Comparison of ENCODE assay signal across 13 cellular contexts in the genomic region with DNA sequence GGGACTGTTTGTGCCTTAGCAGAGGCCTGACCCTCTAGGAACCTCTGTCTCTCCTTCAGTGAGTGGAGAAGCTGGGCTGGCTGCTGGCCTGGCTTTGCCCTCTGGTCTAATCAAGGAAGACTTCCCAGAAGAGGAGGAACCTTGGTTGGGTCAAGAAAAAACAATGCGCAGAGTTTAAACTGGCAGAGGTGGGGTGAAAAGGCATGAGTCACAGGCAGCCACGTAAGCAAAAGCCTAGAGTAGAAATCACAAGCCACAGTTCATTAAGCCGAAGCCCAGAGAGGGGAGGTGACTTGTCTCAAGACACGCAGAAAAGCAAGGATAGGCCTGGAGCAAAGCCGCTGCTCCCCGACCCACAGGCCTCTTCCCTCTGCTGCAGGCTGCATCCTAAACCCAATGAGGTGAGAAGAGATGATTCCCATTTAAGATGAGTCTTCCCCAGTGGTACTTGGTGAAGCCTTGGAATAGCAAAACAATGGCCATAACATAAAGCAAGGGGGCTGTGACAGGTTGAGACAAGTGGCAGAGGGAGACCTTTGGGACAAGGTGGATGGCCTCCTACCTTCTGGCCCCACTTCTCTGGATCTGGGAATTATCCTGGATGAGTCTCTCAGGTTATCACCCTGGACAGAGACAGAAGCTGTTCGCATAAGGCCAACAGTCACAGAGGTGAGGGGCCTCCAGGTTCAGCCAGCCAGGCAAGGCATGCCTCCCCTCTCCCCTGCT. TPM values are rescaled to one million over a fixed set of nuclear protein-coding genes. Genes with fewer than 3 reads are reported as not detected.
DNase-seq lines count a peak whose midpoint lies in the region; ATAC-seq and TF ChIP-seq lines count a peak whose summit lies in the region.
"Had no signal": no experiment of that assay in that cellular context is flagged by ENCODE, and none has a peak within 500 bp of the region (broad histone marks: within the 10 kb centered on the region; RNA-seq: fewer than 3 reads in every experiment).

No MANE protein-coding gene starts in this region.

- H3K27ac Mint-ChIP-seq in HFFc6 (peak overlapping the region; percentile 63; the same call in 1 of the 2 replicates), osteocyte (ENCODE audit: unreplicated experiment) (no peak overlapping the region)
- H3K27ac Mint-ChIP-seq in stimulated activated effector memory CD8-positive, alpha-beta T cell treated with anti-CD3 and anti-CD28 coated beads, Interleukin-12 subunit alpha, Interleukin-12 subunit beta, amount 100 ng/mL, for 72 hours: no peak overlapping the region
- H3K27ac Mint-ChIP-seq: CD4-positive, alpha-beta T cell; effector memory CD8-positive, alpha-beta T cell had no signal

- H3K36me3 Mint-ChIP-seq in HFFc6 (ENCODE audit: low read depth) (no peaks in the 10 kb centered on the region), osteocyte (ENCODE audit: unreplicated experiment) (no peaks in the 10 kb centered on the region)
- H3K36me3 Mint-ChIP-seq in stimulated activated effector memory CD8-positive, alpha-beta T cell treated with anti-CD3 and anti-CD28 coated beads, Interleukin-12 subunit alpha, Interleukin-12 subunit beta, amount 100 ng/mL, for 72 hours: no peaks in the 10 kb centered on the region

- no peak for ATAC-seq in stimulated activated effector memory CD8-positive, alpha-beta T cell treated with anti-CD3 and anti-CD28 coated beads, Interleukin-12 subunit alpha, Interleukin-12 subunit beta, amount 100 ng/mL, for 72 hours
- ATAC-seq: effector memory CD8-positive, alpha-beta T cell; left ventricle myocardium superior had no signal

- no peaks in the 10 kb centered on the region for H3K9me3 Mint-ChIP-seq in HFFc6
- no peaks in the 10 kb centered on the region for H3K9me3 Mint-ChIP-seq in osteocyte (ENCODE audit: unreplicated experiment)
- H3K9me3 Mint-ChIP-seq in stimulated activated effector memory CD8-positive, alpha-beta T cell treated with anti-CD3 and anti-CD28 coated beads, Interleukin-12 subunit alpha, Interleukin-12 subunit beta, amount 100 ng/mL, for 72 hours: no peaks in the 10 kb centered on the region
- H3K9me3 Mint-ChIP-seq: CD4-positive, alpha-beta T cell; effector memory CD8-positive, alpha-beta T cell had no signal

- H3K4me3 Mint-ChIP-seq in HFFc6: no peak overlapping the region
- no peak overlapping the region for H3K4me3 Mint-ChIP-seq in osteocyte (ENCODE audit: unreplicated experiment)
- H3K4me3 Mint-ChIP-seq in stimulated activated effector memory CD8-positive, alpha-beta T cell treated with anti-CD3 and anti-CD28 coated beads, Interleukin-12 subunit alpha, Interleukin-12 subunit beta, amount 100 ng/mL, for 72 hours: no peak overlapping the region
- H3K4me3 Mint-ChIP-seq: CD4-positive, alpha-beta T cell; effector memory CD8-positive, alpha-beta T cell had no signal

- H3K4me1 Mint-ChIP-seq in HFFc6 (ENCODE audit: low read depth) (peaks cover 40% of the 10 kb centered on the region), osteocyte (ENCODE audit: unreplicated experiment) (peaks cover 12% of the 10 kb centered on the region)
- H3K4me1 Mint-ChIP-seq in stimulated activated effector memory CD8-positive, alpha-beta T cell treated with anti-CD3 and anti-CD28 coated beads, Interleukin-12 subunit alpha, Interleukin-12 subunit beta, amount 100 ng/mL, for 72 hours: peaks cover 14% of the 10 kb centered on the region

- TF ChIP-seq CTCF in HFFc6 (IDR thresholded peaks at IDR 0.05) (no peak), osteocyte (IDR thresholded peaks at IDR 0.05) (no peak)

- H3K27me3 Mint-ChIP-seq in HFFc6 (ENCODE audit: insufficient read depth) (peaks cover 16% of the 10 kb centered on the region), osteocyte (ENCODE audit: unreplicated experiment) (peaks cover 5% of the 10 kb centered on the region)

- TF ChIP-seq POLR2A in erythroblast (IDR thresholded peaks at IDR 0.05; ENCODE audit: low read length): peak; percentile 76

- DNase-seq in HFFc6 (no peak), RKO (ENCODE audit: low spot score) (peak; percentile 68), erythroblast (lab: John Stamatoyannopoulos, UW) (peak; percentile 90 to 93), osteocyte (ENCODE audit: extremely low spot score, unreplicated experiment) (peak; percentile 67), NCI-H146 (lab: John Stamatoyannopoulos, UW) (no peak)
- DNase-seq in stimulated activated naive CD4-positive, alpha-beta T cell (lab: John Stamatoyannopoulos, UW): no peak
- no peak for DNase-seq in stimulated activated effector memory CD8-positive, alpha-beta T cell treated with anti-CD3 and anti-CD28 coated beads, Interleukin-12 subunit alpha, Interleukin-12 subunit beta, amount 100 ng/mL, for 72 hours (ENCODE audit: low spot score in 2 of 2)
- DNase-seq: CD4-positive, alpha-beta T cell; effector memory CD8-positive, alpha-beta T cell; KBM-7; left ventricle myocardium superior; NCI-H2029 treated with DMSO at 0.1 percent for 48 hours had no signal

RNA-seq across cellular contexts. Expression of a gene that starts 7.7 kb away (rescaled TPM):
- not detected for total RNA-seq in HFFc6 (2021; fragmentation: NEBNext Ultra II Directional; extraction: Animal tissue kit (Norgen Biotek cat#: 25700))
- not detected in 2 replicates for total RNA-seq in osteocyte
- total RNA-seq: CD4-positive, alpha-beta T cell; left ventricle myocardium superior; skeletal muscle tissue had no signal

RNA-seq across cellular contexts. Expression of a gene that starts 44.9 kb away (rescaled TPM):
- total RNA-seq in HFFc6 (2021; fragmentation: NEBNext Ultra II Directional; extraction: Animal tissue kit (Norgen Biotek cat#: 25700)): not detected
- total RNA-seq in osteocyte: not detected in 2 replicates
- total RNA-seq: CD4-positive, alpha-beta T cell; left ventricle myocardium superior; skeletal muscle tissue had no signal

RNA-seq across cellular contexts. Expression of a gene that starts 49.9 kb away (rescaled TPM):
- total RNA-seq in HFFc6 (2021; fragmentation: NEBNext Ultra II Directional; extraction: Animal tissue kit (Norgen Biotek cat#: 25700)): not detected
- not detected in 2 replicates for total RNA-seq in osteocyte
- total RNA-seq: CD4-positive, alpha-beta T cell had no signal

Comparison
In these comparisons a context has a peak if more than half of its experiments do, and no peak if none do; other contexts are left out.
1. DNase-seq: peak in RKO (single experiment), erythroblast (2 of 2) and osteocyte (single experiment); none in HFFc6 (single experiment), stimulated activated naive CD4-positive, alpha-beta T cell (0 of 6), NCI-H146 (single experiment) and stimulated activated effector memory CD8-positive, alpha-beta T cell treated with anti-CD3 and anti-CD28 coated beads, Interleukin-12 subunit alpha, Interleukin-12 subunit beta, amount 100 ng/mL, for 72 hours (0 of 2).